ENCODE assay signal across 11 cellular contexts in the genomic region with DNA sequence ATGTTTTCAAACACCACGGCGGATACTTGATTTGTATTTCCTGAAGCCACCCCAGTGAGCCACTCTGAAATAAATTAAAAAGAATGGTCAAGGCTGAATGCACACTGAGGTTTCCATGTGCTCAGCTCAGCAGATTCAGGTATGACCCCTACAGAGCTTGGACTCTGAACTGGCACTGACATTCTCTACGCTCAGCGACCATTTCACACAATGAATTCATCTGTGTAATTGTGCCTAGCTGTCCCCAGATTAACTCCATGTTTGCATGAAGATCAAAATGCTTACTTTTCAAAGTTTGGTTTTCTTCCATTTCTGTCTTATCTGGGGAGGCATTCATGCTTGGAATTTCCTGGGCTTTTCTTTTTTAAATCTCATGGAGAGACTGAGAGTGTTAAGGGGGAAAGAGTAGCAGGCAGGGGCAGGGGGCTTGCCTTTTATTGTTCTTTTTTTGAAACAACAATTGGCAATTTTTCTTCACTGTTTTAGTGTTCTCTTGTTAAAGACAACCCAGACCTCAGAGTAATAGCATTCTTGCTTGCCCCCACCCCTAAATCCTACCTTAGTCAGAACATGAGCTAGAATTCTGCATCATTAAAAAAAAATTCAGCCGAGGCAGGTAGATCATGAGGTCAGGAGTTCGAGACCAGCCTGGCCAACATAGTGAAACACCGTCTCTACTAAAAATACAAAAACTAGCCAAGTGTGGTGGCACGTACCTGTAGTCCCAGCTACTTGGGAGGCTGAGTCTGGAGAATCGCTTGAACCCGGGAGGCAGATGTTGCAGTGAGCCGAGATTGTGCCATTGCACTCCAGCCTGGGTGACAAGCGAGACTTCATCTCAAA.
DNase-seq lines count a peak whose midpoint lies in the region; ATAC-seq and TF ChIP-seq lines count a peak whose summit lies in the region.
"Had no signal": no experiment of that assay in that cellular context is flagged by ENCODE, and none has a peak within 500 bp of the region (broad histone marks: within the 10 kb centered on the region; RNA-seq: fewer than 3 reads in every experiment).

No MANE protein-coding gene starts in this region.

- H3K4me3 Mint-ChIP-seq in osteocyte (ENCODE audit: unreplicated experiment), result no peak overlapping the region
- H3K4me3 Mint-ChIP-seq: T-helper 1 cell treated with Interleukin-12 subunit alpha and Interleukin-12 subunit beta and Interleukin-4 antibody, amounts not matched to agents 30 μg/mL and 1 μg/mL, for 36 hours had no signal

- peaks cover 70% of the 10 kb centered on the region for H3K4me1 ChIP-seq in OCI-LY1 (ENCODE audit: insufficient read depth, low read length, severe bottlenecking)
- H3K4me1 ChIP-seq: ascending aorta had no signal

- H3K27me3 Mint-ChIP-seq in osteocyte (ENCODE audit: unreplicated experiment), result no peaks in the 10 kb centered on the region

- H4K20me1 ChIP-seq in OCI-LY1 (ENCODE audit: insufficient read depth, low read length), result no peaks in the 10 kb centered on the region

- H3K27ac ChIP-seq in OCI-LY1 (ENCODE audit: low read depth, low read length, poor library complexity, severe bottlenecking) (peak overlapping the region; percentile 88), WERI-Rb-1 (no peak overlapping the region)
- H3K27ac ChIP-seq: ascending aorta had no signal

- TF ChIP-seq CTCF in OCI-LY1 (IDR thresholded peaks at IDR 0.05; ENCODE audit: low read length) (no peak), osteocyte (IDR thresholded peaks at IDR 0.05) (no peak), WERI-Rb-1 (IDR thresholded peaks at IDR 0.05; ENCODE audit: low read depth, low read length) (no peak)

- no peak overlapping the region for H2AFZ ChIP-seq in OCI-LY1 (ENCODE audit: low read length)

- DNase-seq in osteocyte (ENCODE audit: extremely low spot score, unreplicated experiment) (peak; percentile 3), LoVo (ENCODE audit: low spot score) (no peak), WERI-Rb-1 (no peak)
- DNase-seq in stimulated activated CD8-positive, alpha-beta memory T cell treated with anti-CD3 and anti-CD28 coated beads, Interleukin-4, amount 100 ng/mL, for 48 hours, result no peak
- DNase-seq: NCI-H748 treated with DMSO at 0.1 percent for 48 hours, spleen had no signal

- peak overlapping the region; percentile 26 for H3K4me3 ChIP-seq in OCI-LY1 (ENCODE audit: low read depth, low read length, poor library complexity, severe bottlenecking)
- H3K4me3 ChIP-seq in WERI-Rb-1 (ENCODE audit: low read depth, low read length), result no peak overlapping the region
- H3K4me3 ChIP-seq: ascending aorta, spleen had no signal

- peak overlapping the region; percentile 13 for H3K9ac ChIP-seq in OCI-LY1 (ENCODE audit: low read length)

- H3F3A ChIP-seq in OCI-LY1 (ENCODE audit: insufficient read depth, low read length), result 0 out of 2 replicates have a peak, but pooled peaks cover 5% of the 10 kb centered on the region

- H3K36me3 ChIP-seq in OCI-LY1 (ENCODE audit: insufficient read depth, low read length), result no peaks in the 10 kb centered on the region; the same call in 1 of the 2 replicates
- no peaks in the 10 kb centered on the region for H3K36me3 ChIP-seq in WERI-Rb-1
- H3K36me3 ChIP-seq: ascending aorta, spleen had no signal

- no peaks in the 10 kb centered on the region for H3K79me2 ChIP-seq in OCI-LY1 (ENCODE audit: insufficient read depth, low read length)

- H3K9me3 Mint-ChIP-seq in osteocyte (ENCODE audit: unreplicated experiment), result no peaks in the 10 kb centered on the region
- H3K9me3 Mint-ChIP-seq: T-helper 1 cell treated with Interleukin-12 subunit alpha and Interleukin-12 subunit beta and Interleukin-4 antibody, amounts not matched to agents 30 μg/mL and 1 μg/mL, for 36 hours had no signal

- peaks cover 34% of the 10 kb centered on the region for H3K4me1 Mint-ChIP-seq in osteocyte (ENCODE audit: unreplicated experiment)

- no peaks in the 10 kb centered on the region for H3K36me3 Mint-ChIP-seq in osteocyte (ENCODE audit: unreplicated experiment)

- H3K27ac Mint-ChIP-seq in osteocyte (ENCODE audit: unreplicated experiment), result no peak overlapping the region
- H3K27ac Mint-ChIP-seq: T-helper 1 cell treated with Interleukin-12 subunit alpha and Interleukin-12 subunit beta and Interleukin-4 antibody, amounts not matched to agents 30 μg/mL and 1 μg/mL, for 36 hours had no signal

- ATAC-seq in GM18861 (IDR thresholded peaks at IDR 0.05; ENCODE audit: unreplicated experiment), result peak; percentile 58
- peak; percentile 36 for ATAC-seq in HG02840 (IDR thresholded peaks at IDR 0.05; ENCODE audit: low FRiP score, unreplicated experiment)

- H3K9me3 ChIP-seq in OCI-LY1 (ENCODE audit: low read length), result no peaks in the 10 kb centered on the region
- H3K9me3 ChIP-seq in WERI-Rb-1 (ENCODE audit: severe bottlenecking), result no peaks in the 10 kb centered on the region
- H3K9me3 ChIP-seq: ascending aorta, spleen had no signal

- H3K4me2 ChIP-seq in OCI-LY1 (ENCODE audit: low read length), result peak overlapping the region; percentile 51

- H3K9me2 ChIP-seq in OCI-LY1 (ENCODE audit: low read depth, low read length), result no peaks in the 10 kb centered on the region

- H3K27me3 ChIP-seq in OCI-LY1 (ENCODE audit: insufficient read depth, low read length) (peaks cover 3% of the 10 kb centered on the region; the same call in 1 of the 2 replicates), WERI-Rb-1 (ENCODE audit: insufficient read depth, low read depth, severe bottlenecking) (no peaks in the 10 kb centered on the region)
- H3K27me3 ChIP-seq: ascending aorta, spleen had no signal
